In genomic region chr4:7630559-7631287, GRCh38 we compare ENCODE assay signal across 10 cellular contexts.
DNase-seq lines count a peak whose midpoint lies in the region; ATAC-seq, FAIRE-seq and TF ChIP-seq lines count a peak whose summit lies in the region.
"Had no signal": no experiment of that assay in that cellular context is flagged by ENCODE, and none has a peak within 500 bp of the region (broad histone marks: within the 10 kb centered on the region; RNA-seq: fewer than 3 reads in every experiment).

No MANE protein-coding gene starts in this region.

- peak overlapping the region; percentile 60; the same call in 1 of the 2 replicates for H4K8ac ChIP-seq in H1 (ENCODE audit: extremely low read depth, insufficient read depth, low read length)

- H3K36me3 ChIP-seq in H1 (ENCODE audit: control insufficient read depth in 2 of 4, insufficient read depth in 4 of 4, low read length in 3 of 4) = no peaks in the 10 kb centered on the region
- H3K36me3 ChIP-seq in muscle layer of colon (ENCODE audit: insufficient read depth, low read length) = no peaks in the 10 kb centered on the region

- no peak overlapping the region for H3K4me3 Mint-ChIP-seq in activated CD8-positive, alpha-beta T cell treated with anti-CD3 and anti-CD28 coated beads, Interleukin-2, amount 10 ng/mL, durations not matched to agents 7 days and 5 days
- H3K4me3 Mint-ChIP-seq: activated T-cell treated with anti-CD3 and anti-CD28 coated beads, Interleukin-2, amount 50 U/mL, for 72 hours had no signal

- no peak overlapping the region for H3K4ac ChIP-seq in H1 (replicated peaks; ENCODE audit: insufficient read length, low read depth, low read length)

- peaks cover 0 to 2% (median 0%) of the 10 kb centered on the region in 4 experiments; a peak in 1 of 7 replicates for H3K4me1 ChIP-seq in H1 (replicated peaks in 1 of 4; ENCODE audit: control insufficient read depth in 3 of 4, insufficient read depth in 4 of 4, low read length in 3 of 4)
- H3K4me1 ChIP-seq in muscle layer of colon (ENCODE audit: insufficient read depth, low read length) = peaks cover 13% of the 10 kb centered on the region
- H3K4me1 ChIP-seq: parathyroid adenoma had no signal

- no peak overlapping the region for H3K4me2 ChIP-seq in H1 (ENCODE audit: insufficient read depth in 1 of 2, low read depth in 2 of 2, low read length in 2 of 2)

- no peak overlapping the region for H3K27ac Mint-ChIP-seq in activated CD8-positive, alpha-beta T cell treated with anti-CD3 and anti-CD28 coated beads, Interleukin-2, amount 10 ng/mL, durations not matched to agents 7 days and 5 days
- H3K27ac Mint-ChIP-seq: activated T-cell treated with anti-CD3 and anti-CD28 coated beads, Interleukin-2, amount 50 U/mL, for 72 hours had no signal

- no peak overlapping the region for H2BK12ac ChIP-seq in H1 (ENCODE audit: low read depth, low read length)

- DNase-seq in AG09319 (ENCODE audit: extremely low read depth, low read depth) (peak; percentile 45), NCI-H2107 (lab: John Stamatoyannopoulos, UW) (peak; percentile 15), H1 (ENCODE audit: low read depth in 1 of 2, low spot score in 2 of 2) (no peak), NCI-H2227 treated with DMSO at 0.1 percent for 48 hours (lab: John Stamatoyannopoulos, UW) (no peak)
- no peak for DNase-seq in activated CD8-positive, alpha-beta T cell treated with anti-CD3 and anti-CD28 coated beads, Interleukin-2, amount 10 ng/mL, durations not matched to agents 7 days and 5 days
- DNase-seq: activated T-cell treated with anti-CD3 and anti-CD28 coated beads, Interleukin-2, amount 50 U/mL, for 72 hours had no signal

- no peaks in the 10 kb centered on the region for H3K36me3 Mint-ChIP-seq in activated CD8-positive, alpha-beta T cell treated with anti-CD3 and anti-CD28 coated beads, Interleukin-2, amount 10 ng/mL, durations not matched to agents 7 days and 5 days (ENCODE audit: low read depth)

- H3K9me3 ChIP-seq in H1 (ENCODE audit: insufficient read depth in 2 of 2, low read depth in 1 of 2, low read length in 1 of 2) (peaks cover 5 to 8% of the 10 kb centered on the region in 2 experiments; a peak in 3 of 4 replicates), muscle layer of colon (ENCODE audit: low read length) (no peaks in the 10 kb centered on the region)

- no peak for TF ChIP-seq EP300 in H1 (IDR thresholded peaks at IDR 0.05; ENCODE audit: borderline replicate concordance in 1 of 2, low read depth in 2 of 2, low read length in 2 of 2)

- TF ChIP-seq CTCF in AG09319 (IDR thresholded peaks at IDR 0.05; ENCODE audit: low read depth, low read length) = no peak
- no peak for TF ChIP-seq CTCF in H1 (IDR thresholded peaks at IDR 0.05; ENCODE audit: control extremely low read depth in 1 of 3, insufficient read depth in 1 of 3, low read depth in 1 of 3, low read length in 3 of 3)

- peaks cover 8% of the 10 kb centered on the region for H3K27me3 Mint-ChIP-seq in activated CD8-positive, alpha-beta T cell treated with anti-CD3 and anti-CD28 coated beads, Interleukin-2, amount 10 ng/mL, durations not matched to agents 7 days and 5 days (ENCODE audit: low read depth)

- no peak for TF ChIP-seq RAD21 in H1 (IDR thresholded peaks at IDR 0.05 in 1 of 2, conservative IDR thresholded peaks at IDR 0.05 in 1 of 2; ENCODE audit: low read depth in 2 of 2, low read length in 2 of 2)

- CTCF ChIA-PET in H1 (lab: Charles Lee; ENCODE audit: partially characterized antibody) = interaction anchor here (0.6 to 0.8 kb wide), 3 partner anchors 16 to 433 kb away, joined by 3 read pairs; no protein-coding TSS in a partner anchor
- CTCF ChIA-PET in activated CD8-positive, alpha-beta T cell treated with anti-CD3 and anti-CD28 coated beads, Interleukin-2, amount 10 ng/mL, durations not matched to agents 7 days and 5 days (lab: Charles Lee) = no interaction called here

- no peak overlapping the region for H2AK5ac ChIP-seq in H1 (ENCODE audit: low read depth, low read length)

- H2AFZ ChIP-seq in H1 (ENCODE audit: low read length) = no peak overlapping the region
- H2AFZ ChIP-seq: parathyroid adenoma had no signal

- TF ChIP-seq POLR2A in H1 (IDR thresholded peaks at IDR 0.05; ENCODE audit: control extremely low read depth in 1 of 2, low read depth in 2 of 2, low read length in 2 of 2) = no peak
- no peak for TF ChIP-seq POLR2A in GM18505 (IDR thresholded peaks at IDR 0.05; ENCODE audit: borderline replicate concordance, extremely low read depth, insufficient read depth, insufficient read length)

- no peak for ATAC-seq in activated CD8-positive, alpha-beta T cell treated with anti-CD3 and anti-CD28 coated beads, Interleukin-2, amount 10 ng/mL, durations not matched to agents 7 days and 5 days
- ATAC-seq in GM18502 (IDR thresholded peaks at IDR 0.05; ENCODE audit: poor library complexity, unreplicated experiment) (no peak), GM18505 (IDR thresholded peaks at IDR 0.05; ENCODE audit: unreplicated experiment) (no peak)
- ATAC-seq: activated T-cell treated with anti-CD3 and anti-CD28 coated beads, Interleukin-2, amount 50 U/mL, for 72 hours had no signal

- no peak overlapping the region for H2BK5ac ChIP-seq in H1 (ENCODE audit: low read depth, low read length)

- H4K20me1 ChIP-seq in H1 (replicated peaks in 1 of 2; ENCODE audit: control insufficient read depth in 1 of 2, insufficient read depth in 2 of 2, low read length in 2 of 2) = no peaks in the 10 kb centered on the region

- no peak overlapping the region for H3K9ac ChIP-seq in H1 (replicated peaks in 1 of 4; ENCODE audit: extremely low read depth in 1 of 4, low read depth in 3 of 4, low read length in 3 of 4)
- no peak overlapping the region for H3K9ac ChIP-seq in muscle layer of colon (ENCODE audit: low read length)
- H3K9ac ChIP-seq: parathyroid adenoma had no signal

- 89% methylated on average over 18 of the region's 18 CpGs; no CpG with 5 or more reads in 1 of the 2 experiments for WGBS in H1 (ENCODE audit: extremely low coverage in 1 of 2, insufficient coverage in 1 of 2, insufficient read length in 1 of 2, insufficient replicate concordance in 2 of 2, low coverage in 1 of 2, low lambda C conversion rate in 2 of 2, missing lambda C conversion rate in 1 of 2), 2 experiments

- no peaks in the 10 kb centered on the region for H3K79me2 ChIP-seq in H1 (ENCODE audit: control insufficient read depth in 1 of 2, insufficient read depth in 2 of 2, low read length in 2 of 2)
- H3K79me2 ChIP-seq: parathyroid adenoma had no signal

- no peak overlapping the region for H3K18ac ChIP-seq in H1 (ENCODE audit: extremely low read depth, low read length)

- no peak overlapping the region for H4K91ac ChIP-seq in H1 (replicated peaks; ENCODE audit: insufficient read length, low read length)

- H3K9me3 Mint-ChIP-seq in activated CD8-positive, alpha-beta T cell treated with anti-CD3 and anti-CD28 coated beads, Interleukin-2, amount 10 ng/mL, durations not matched to agents 7 days and 5 days (ENCODE audit: insufficient read depth) = no peaks in the 10 kb centered on the region
- H3K9me3 Mint-ChIP-seq: activated T-cell treated with anti-CD3 and anti-CD28 coated beads, Interleukin-2, amount 50 U/mL, for 72 hours had no signal

- no peak overlapping the region for H4K5ac ChIP-seq in H1 (ENCODE audit: insufficient read length, low read depth, low read length)

- no peak overlapping the region for H3K56ac ChIP-seq in H1 (replicated peaks; ENCODE audit: insufficient read length, low read depth, low read length)

- H2BK15ac ChIP-seq in H1 (ENCODE audit: low read length) = no peak overlapping the region

- H3K23ac ChIP-seq in H1 (ENCODE audit: insufficient read length) = no peak overlapping the region

- POLR2A ChIA-PET in H1 (lab: Charles Lee; ENCODE audit: partially characterized antibody) = no interaction called here
- POLR2A ChIA-PET in activated CD8-positive, alpha-beta T cell treated with anti-CD3 and anti-CD28 coated beads, Interleukin-2, amount 10 ng/mL, durations not matched to agents 7 days and 5 days (lab: Charles Lee) = no interaction called here

- no peak overlapping the region for H3K14ac ChIP-seq in H1 (ENCODE audit: insufficient read length)

- H3K27me3 ChIP-seq in H1 (replicated peaks in 1 of 4; ENCODE audit: control insufficient read depth in 3 of 4, extremely low read depth in 1 of 4, insufficient read depth in 3 of 4, low read length in 3 of 4) = no peaks in the 10 kb centered on the region
- no peaks in the 10 kb centered on the region for H3K27me3 ChIP-seq in muscle layer of colon (ENCODE audit: control insufficient read depth in 1 of 2, insufficient read depth in 2 of 2, low read length in 2 of 2)

- H3K4me3 ChIP-seq in H1 (ENCODE audit: extremely low read depth in 1 of 4, insufficient read depth in 2 of 4, low read depth in 3 of 4, low read length in 4 of 4) (no peak overlapping the region), muscle layer of colon (ENCODE audit: low read depth in 1 of 2, low read length in 2 of 2) (no peak overlapping the region)

- no peak overlapping the region for H2BK120ac ChIP-seq in H1 (replicated peaks; ENCODE audit: low read depth, low read length)

- no peaks in the 10 kb centered on the region for H3K79me1 ChIP-seq in H1 (ENCODE audit: low read depth, low read length)

- no peak overlapping the region for H3K27ac ChIP-seq in H1 (ENCODE audit: low read depth, low read length)
- peak overlapping the region; percentile 0 for H3K27ac ChIP-seq in muscle layer of colon (ENCODE audit: low read depth, low read length)
- H3K27ac ChIP-seq: parathyroid adenoma had no signal

- H3K23me2 ChIP-seq in H1 (ENCODE audit: low read depth, low read length) = no peaks in the 10 kb centered on the region

- H3K4me1 Mint-ChIP-seq in activated CD8-positive, alpha-beta T cell treated with anti-CD3 and anti-CD28 coated beads, Interleukin-2, amount 10 ng/mL, durations not matched to agents 7 days and 5 days (ENCODE audit: low read depth) = no peaks in the 10 kb centered on the region

- no peak for FAIRE-seq in H1 (lab: Jason Lieb, UNC)

- no peak overlapping the region for H2BK20ac ChIP-seq in H1 (ENCODE audit: low read length)

TF ChIP-seq in H1, 55 proteins besides CTCF, POLR2A, EP300 and RAD21:
- TF ChIP-seq RNF2 (IDR thresholded peaks at IDR 0.05; ENCODE audit: borderline replicate concordance, low read depth, low read length, missing control alignments, poor library complexity, severe bottlenecking) = no peak

Comparison
In these comparisons a context has a peak if more than half of its experiments do, and no peak if none do; other contexts are left out.
1. DNase-seq: peak in AG09319 (single experiment) and NCI-H2107 (single experiment); none in H1 (0 of 2), activated CD8-positive, alpha-beta T cell treated with anti-CD3 and anti-CD28 coated beads, Interleukin-2, amount 10 ng/mL, durations not matched to agents 7 days and 5 days (single experiment) and NCI-H2227 treated with DMSO at 0.1 percent for 48 hours (single experiment).